20 cellular contexts compared by ENCODE assay signal in genomic region chrX:128634754-128635153, GRCh38.
"Had no signal": no experiment of that assay in that cellular context is flagged by ENCODE, and none has a peak within 500 bp of the region (broad histone marks: within the 10 kb centered on the region; RNA-seq: fewer than 3 reads in every experiment).

No MANE protein-coding gene starts in this region.

- DNase-seq: activated CD4-positive, alpha-beta T cell treated with anti-CD3 and anti-CD28 coated beads for 4 hours; activated CD8-positive, alpha-beta memory T cell treated with anti-CD3 and anti-CD28 coated beads, Interleukin-2, amount 50 U/mL, for 48 hours; activated CD8-positive, alpha-beta T cell treated with anti-CD3 and anti-CD28 coated beads, Interleukin-2, amount 10 ng/mL, durations not matched to agents 7 days and 5 days; activated T-cell treated with anti-CD3 and anti-CD28 coated beads, Interleukin-2, amount 50 U/mL, for 1 hour; body of pancreas; central memory CD4-positive, alpha-beta T cell; MG63; NCI-H1092 treated with DMSO at 0.1 percent for 48 hours; NCI-H1417 treated with DMSO at 0.1 percent for 48 hours; NCI-H1694 treated with DMSO at 0.1 percent for 48 hours; NCI-H2029 treated with DMSO at 0.1 percent for 48 hours; NCI-H446; NCI-H524; PC-9; SHP77 treated with DMSO at 0.1 percent for 48 hours; T-helper 1 cell; WERI-Rb-1 had no signal

- H3K36me3 Mint-ChIP-seq: activated naive CD4-positive, alpha-beta T cell treated with anti-CD3 and anti-CD28 coated beads, Interleukin-2, amount 50 U/mL, for 24 hours; IgD-negative memory B cell had no signal

- H3K27me3 Mint-ChIP-seq: activated naive CD4-positive, alpha-beta T cell treated with anti-CD3 and anti-CD28 coated beads, Interleukin-2, amount 50 U/mL, for 24 hours; IgD-negative memory B cell had no signal

- H3K4me3 Mint-ChIP-seq: activated CD8-positive, alpha-beta T cell treated with anti-CD3 and anti-CD28 coated beads, Interleukin-2, amount 10 ng/mL, durations not matched to agents 7 days and 5 days; activated naive CD4-positive, alpha-beta T cell treated with anti-CD3 and anti-CD28 coated beads, Interleukin-2, amount 50 U/mL, for 24 hours; IgD-negative memory B cell had no signal

- H3K4me1 Mint-ChIP-seq: activated naive CD4-positive, alpha-beta T cell treated with anti-CD3 and anti-CD28 coated beads, Interleukin-2, amount 50 U/mL, for 24 hours; IgD-negative memory B cell had no signal

- H3K27ac Mint-ChIP-seq: activated CD8-positive, alpha-beta T cell treated with anti-CD3 and anti-CD28 coated beads, Interleukin-2, amount 10 ng/mL, durations not matched to agents 7 days and 5 days; activated naive CD4-positive, alpha-beta T cell treated with anti-CD3 and anti-CD28 coated beads, Interleukin-2, amount 50 U/mL, for 24 hours; IgD-negative memory B cell had no signal

- H3K9me3 Mint-ChIP-seq: activated naive CD4-positive, alpha-beta T cell treated with anti-CD3 and anti-CD28 coated beads, Interleukin-2, amount 50 U/mL, for 24 hours had no signal

- ATAC-seq: activated CD4-positive, CD25-positive, alpha-beta regulatory T cell treated with anti-CD3 and anti-CD28 coated beads, Interleukin-2, amount 50 U/mL, for 24 hours; activated CD8-positive, alpha-beta T cell treated with anti-CD3 and anti-CD28 coated beads, Interleukin-2, amount 10 ng/mL, durations not matched to agents 7 days and 5 days; body of pancreas had no signal
